ENCODE assay signal across 8 cellular contexts in the genomic region with DNA sequence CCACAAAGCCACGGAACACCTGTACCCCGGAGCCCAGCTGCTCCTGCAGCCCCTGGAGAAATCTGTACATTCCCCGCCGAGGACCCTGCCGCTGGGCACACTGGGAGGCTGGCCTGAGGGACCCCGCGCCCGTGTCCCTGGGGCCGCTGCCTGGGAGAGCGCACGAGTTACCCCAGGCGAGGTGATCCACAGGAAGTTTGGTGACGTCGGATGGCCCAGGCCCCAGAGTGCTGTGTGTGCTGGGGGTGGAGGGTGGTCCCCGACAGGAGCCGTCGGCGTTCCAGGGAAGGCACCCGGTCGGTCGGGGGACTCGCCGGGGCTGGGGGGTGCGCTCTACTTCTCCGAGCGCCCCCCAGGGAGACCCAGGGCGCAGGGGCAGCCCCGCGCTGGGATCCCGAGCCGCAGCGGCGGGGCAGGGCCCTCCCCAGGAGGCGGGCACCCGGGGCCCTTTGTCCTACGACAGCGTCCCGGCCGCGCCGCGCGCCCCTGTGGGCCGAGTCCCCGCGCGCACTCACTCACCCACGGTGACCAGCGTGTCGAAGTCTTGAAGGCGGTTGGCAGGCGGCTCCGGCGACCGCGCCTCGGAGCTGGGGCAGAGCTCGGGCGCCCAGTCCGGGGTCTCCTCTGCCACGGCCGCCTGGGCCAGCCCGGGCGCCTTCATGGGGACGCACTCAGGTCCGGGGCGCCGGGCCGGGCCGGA.
DNase-seq lines count a peak whose midpoint lies in the region; ATAC-seq and TF ChIP-seq lines count a peak whose summit lies in the region.
"Not testable (repeated sequence)": the region's sequence is repeated elsewhere in the genome, so short reads cannot be mapped to it uniquely, and the experiment has no call there.

No MANE protein-coding gene starts in this region.

- peak overlapping the region; percentile 67; the same call in 1 of the 2 replicates for H3K27ac ChIP-seq in BLaER1
- H3K27ac ChIP-seq in right cardiac atrium (ENCODE audit: low read length); rectal smooth muscle tissue (ENCODE audit: low read depth, low read length): not testable (repeated sequence)

- WGBS in right cardiac atrium: no CpG with 5 or more reads among the region's 70 CpGs

- H3K36me3 ChIP-seq in BLaER1; rectal smooth muscle tissue (ENCODE audit: control insufficient read depth, insufficient read depth, low read length): not testable (repeated sequence)

- H3K9me3 Mint-ChIP-seq in IgD-negative memory B cell; activated naive CD8-positive, alpha-beta T cell treated with anti-CD3 and anti-CD28 coated beads, Interleukin-2, amount 10 ng/mL, durations not matched to agents 7 days and 5 days: not testable (repeated sequence)

- H3K4me3 Mint-ChIP-seq in IgD-negative memory B cell: peak overlapping the region in 3 of 4 donors; percentile 55 to 90 (median 73)
- peak overlapping the region; percentile 73 for H3K4me3 Mint-ChIP-seq in activated naive CD8-positive, alpha-beta T cell treated with anti-CD3 and anti-CD28 coated beads, Interleukin-2, amount 10 ng/mL, durations not matched to agents 7 days and 5 days

- peak overlapping the region; percentile 66; the same call in 1 of the 2 replicates for H3K9ac ChIP-seq in BLaER1
- not testable (repeated sequence) for H3K9ac ChIP-seq in rectal smooth muscle tissue (ENCODE audit: low read length)

- POLR2A ChIA-PET in activated naive CD8-positive, alpha-beta T cell treated with anti-CD3 and anti-CD28 coated beads, Interleukin-2, amount 10 ng/mL, durations not matched to agents 7 days and 5 days (lab: Charles Lee): not testable (repeated sequence)

- H3K4me1 ChIP-seq in BLaER1; right cardiac atrium (ENCODE audit: control insufficient read depth, insufficient read depth, low read length); rectal smooth muscle tissue (ENCODE audit: control insufficient read depth, insufficient read depth, low read length): not testable (repeated sequence)

- intact Hi-C loops in right cardiac atrium (cut with DNase I): not testable (repeated sequence)

- TF ChIP-seq CTCF in WI38 (IDR thresholded peaks at IDR 0.05; ENCODE audit: low read depth, low read length): not testable (repeated sequence)

- peak overlapping the region; percentile 59; the same call in 1 of the 2 replicates for H3K4me3 ChIP-seq in BLaER1
- H3K4me3 ChIP-seq in WI38 (ENCODE audit: low read depth, low read length): peak overlapping the region; percentile 32; the same call in 1 of the 2 replicates
- H3K4me3 ChIP-seq in right cardiac atrium (ENCODE audit: low read length): not testable (repeated sequence)
- peak overlapping the region; percentile 41 for H3K4me3 ChIP-seq in rectal smooth muscle tissue (ENCODE audit: low read length)

- not testable (repeated sequence) for H3K36me3 Mint-ChIP-seq in IgD-negative memory B cell; activated naive CD8-positive, alpha-beta T cell treated with anti-CD3 and anti-CD28 coated beads, Interleukin-2, amount 10 ng/mL, durations not matched to agents 7 days and 5 days

- H4K20me1 ChIP-seq in BLaER1: not testable (repeated sequence)

- not testable (repeated sequence) for H3K27ac Mint-ChIP-seq in IgD-negative memory B cell
- H3K27ac Mint-ChIP-seq in activated naive CD8-positive, alpha-beta T cell treated with anti-CD3 and anti-CD28 coated beads, Interleukin-2, amount 10 ng/mL, durations not matched to agents 7 days and 5 days: peak overlapping the region; percentile 65

- H3K4me2 ChIP-seq in BLaER1: not testable (repeated sequence)

- not testable (repeated sequence) for H3K9me3 ChIP-seq in BLaER1; right cardiac atrium (ENCODE audit: control insufficient read depth, low read length)

- ATAC-seq in GM19395 (IDR thresholded peaks at IDR 0.05; ENCODE audit: unreplicated experiment) (peak; percentile 81), HG02885 (IDR thresholded peaks at IDR 0.05; ENCODE audit: poor library complexity, unreplicated experiment) (peak; percentile 77), right cardiac atrium (peak in 1 of 2 donors; percentile 91)
- peak; percentile 75 for ATAC-seq in activated naive CD8-positive, alpha-beta T cell treated with anti-CD3 and anti-CD28 coated beads, Interleukin-2, amount 10 ng/mL, durations not matched to agents 7 days and 5 days (ENCODE audit: low read depth)

- H3K27me3 ChIP-seq in BLaER1; right cardiac atrium (ENCODE audit: control insufficient read depth, insufficient read depth); rectal smooth muscle tissue (ENCODE audit: control insufficient read depth, insufficient read depth, low read length): not testable (repeated sequence)

- peak; percentile 54 for DNase-seq in activated naive CD8-positive, alpha-beta T cell treated with anti-CD3 and anti-CD28 coated beads, Interleukin-2, amount 10 ng/mL, durations not matched to agents 7 days and 5 days
- DNase-seq in right cardiac atrium: peak in 2 of 3 donors; percentile 17 to 25

- H3K4me1 Mint-ChIP-seq in IgD-negative memory B cell; activated naive CD8-positive, alpha-beta T cell treated with anti-CD3 and anti-CD28 coated beads, Interleukin-2, amount 10 ng/mL, durations not matched to agents 7 days and 5 days: not testable (repeated sequence)

- H3K27me3 Mint-ChIP-seq in IgD-negative memory B cell; activated naive CD8-positive, alpha-beta T cell treated with anti-CD3 and anti-CD28 coated beads, Interleukin-2, amount 10 ng/mL, durations not matched to agents 7 days and 5 days: not testable (repeated sequence)
